Comparison of ENCODE assay signal across 12 cellular contexts in the genomic region with DNA sequence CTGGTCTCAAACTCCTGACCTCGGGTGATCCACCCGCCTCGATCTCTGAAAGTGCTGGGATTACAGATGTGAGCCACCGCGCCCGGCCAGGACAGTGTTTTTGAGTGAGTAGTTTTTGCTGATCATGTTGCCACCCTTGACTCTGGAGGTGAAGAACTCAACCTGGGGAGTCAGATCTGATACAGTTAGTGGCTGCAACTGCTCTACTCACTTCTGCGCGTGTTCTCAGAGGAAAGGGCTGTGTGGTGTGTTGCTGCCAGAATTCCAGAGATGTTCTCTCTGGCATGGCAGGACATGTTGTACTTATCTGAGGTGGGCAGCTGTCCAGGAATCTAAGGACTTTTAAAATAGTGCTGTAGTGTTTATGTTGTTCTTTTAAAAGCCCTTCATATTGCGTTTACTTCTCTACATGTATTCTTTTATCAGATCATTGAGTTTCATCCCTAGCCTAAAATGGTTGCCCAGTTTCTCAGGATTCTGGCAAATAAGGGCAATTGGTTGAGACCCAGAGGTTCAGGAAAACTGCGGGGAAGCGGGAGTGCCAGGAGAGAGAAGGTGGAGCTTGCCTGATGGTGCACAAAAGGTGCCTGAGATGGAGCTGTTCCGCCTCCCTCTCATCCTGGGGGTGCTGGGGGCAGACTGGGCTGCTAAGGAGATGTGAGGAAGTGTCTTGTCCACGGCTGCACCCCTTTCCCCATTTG.
DNase-seq lines count a peak whose midpoint lies in the region; ATAC-seq and TF ChIP-seq lines count a peak whose summit lies in the region.
"Had no signal": no experiment of that assay in that cellular context is flagged by ENCODE, and none has a peak within 500 bp of the region (broad histone marks: within the 10 kb centered on the region; RNA-seq: fewer than 3 reads in every experiment).

No MANE protein-coding gene starts in this region.

- peaks cover 0 to 2% (median 2%) of the 10 kb centered on the region in 3 donors for H3K27me3 Mint-ChIP-seq in immature natural killer cell (ENCODE audit: low read depth in 3 of 3)
- H3K27me3 Mint-ChIP-seq: IgD-negative memory B cell, type B pancreatic cell had no signal

- H3K27me3 ChIP-seq in spleen (replicated peaks in 1 of 7): no peaks in the 10 kb centered on the region

- no peak for TF ChIP-seq POLR2A in spleen (IDR thresholded peaks at IDR 0.05)

- peak overlapping the region in 5 of 8 donors; percentile 33 to 71 (median 68) for H3K27ac ChIP-seq in spleen

- TF ChIP-seq CTCF in LNCaP clone FGC (IDR thresholded peaks at IDR 0.05; ENCODE audit: control insufficient read depth, extremely low read depth, insufficient read depth) (no peak), choroid plexus epithelial cell (conservative IDR thresholded peaks at IDR 0.05; ENCODE audit: low read depth, low read length) (no peak), spleen (IDR thresholded peaks at IDR 0.05 in 8 of 11, conservative IDR thresholded peaks at IDR 0.05 in 3 of 11) (no peak)

- H3K4me3 Mint-ChIP-seq in immature natural killer cell: peak overlapping the region in 2 of 5 donors; percentile 19 to 34
- H3K4me3 Mint-ChIP-seq: IgD-negative memory B cell, type B pancreatic cell had no signal

- intact Hi-C loops in spleen (cut with DNase I; ENCODE audit: low total_unique reads): no loop called here

- peaks cover 0 to 61% (median 21%) of the 10 kb centered on the region in 6 donors for H3K4me1 ChIP-seq in spleen

- H3K36me3 Mint-ChIP-seq in immature natural killer cell: peaks cover 12 to 25% (median 17%) of the 10 kb centered on the region in 3 donors
- H3K36me3 Mint-ChIP-seq: IgD-negative memory B cell had no signal

- H3K9me3 Mint-ChIP-seq in immature natural killer cell: peaks cover 0 to 4% (median 0%) of the 10 kb centered on the region in 6 donors

- DNase-seq in LNCaP clone FGC (ENCODE audit: low read depth) (peak; percentile 83), choroid plexus epithelial cell (ENCODE audit: low read depth) (peak; percentile 94), left lobe of liver (ENCODE audit: low spot score) (no peak), spleen (no peak), immature natural killer cell (no peak), NCI-H2171 (lab: John Stamatoyannopoulos, UW) (no peak), cerebellum (ENCODE audit: low spot score) (no peak), NCI-H2171 treated with DMSO at 0.1 percent for 48 hours (lab: John Stamatoyannopoulos, UW) (no peak)
- DNase-seq: Calu3; stimulated activated CD4-positive, alpha-beta T cell treated with anti-CD3 and anti-CD28 coated beads, Interleukin-2, amount 100 ng/mL, for 24 hours had no signal

- no peak overlapping the region for H3K4me3 ChIP-seq in LNCaP clone FGC (ENCODE audit: low read depth, low read length)
- H3K4me3 ChIP-seq in choroid plexus epithelial cell (ENCODE audit: low read depth, low read length): no peak overlapping the region
- H3K4me3 ChIP-seq in spleen: no peak overlapping the region

- 73 to 80% (median 75%) methylated on average over 13 of the region's 13 CpGs for WGBS in spleen, 5 donors

- peak overlapping the region in 3 of 6 donors; percentile 29 to 60 (median 34) for H3K27ac Mint-ChIP-seq in immature natural killer cell
- H3K27ac Mint-ChIP-seq: IgD-negative memory B cell, type B pancreatic cell had no signal

- H3K4me1 Mint-ChIP-seq in immature natural killer cell: peaks cover 58 to 74% of the 10 kb centered on the region in 2 donors
- H3K4me1 Mint-ChIP-seq: IgD-negative memory B cell had no signal

- peak; percentile 56 for ATAC-seq in left lobe of liver

- H3K9me3 ChIP-seq in spleen: no peaks in the 10 kb centered on the region

- peaks cover 0 to 2% (median 0%) of the 10 kb centered on the region in 6 donors for H3K36me3 ChIP-seq in spleen

Comparison
In these comparisons a context has a peak if more than half of its experiments do, and no peak if none do; other contexts are left out.
1. DNase-seq: peak in LNCaP clone FGC (single experiment) and choroid plexus epithelial cell (single experiment); none in left lobe of liver (single experiment), spleen (single experiment), immature natural killer cell (0 of 3), NCI-H2171 (single experiment), cerebellum (single experiment) and NCI-H2171 treated with DMSO at 0.1 percent for 48 hours (single experiment).